Comparison of ENCODE assay signal across 8 cellular contexts in the genomic region with DNA sequence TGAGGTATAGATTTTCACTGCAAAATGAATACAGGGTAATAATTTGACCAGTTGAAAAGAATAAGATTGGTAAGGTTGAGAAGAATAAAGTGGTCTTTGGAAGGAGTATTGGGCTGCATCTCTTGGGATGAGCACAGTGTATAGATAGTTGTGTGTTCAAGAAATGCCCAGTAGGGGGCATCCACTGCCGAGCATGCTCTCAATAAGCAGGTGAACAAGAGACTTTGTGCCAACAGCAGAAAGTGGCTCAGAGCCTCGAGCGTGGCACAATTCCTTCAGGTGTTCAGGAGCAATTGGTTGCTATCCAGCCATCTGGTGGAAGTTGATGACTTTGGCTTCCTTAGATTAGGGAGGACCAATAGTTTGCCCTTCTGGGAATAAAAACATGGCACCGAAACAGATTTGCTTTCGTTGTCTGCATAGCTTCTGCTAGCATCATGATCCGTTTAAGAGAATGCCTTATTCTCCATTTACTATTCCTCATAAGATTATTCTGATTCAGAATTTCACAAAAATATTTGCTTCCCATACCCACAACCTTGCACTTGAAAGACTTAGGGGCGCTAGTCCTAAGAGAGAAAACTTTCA.
A peak's percentile ranks its signal among the peaks of the same experiment; 100 is the strongest.
DNase-seq lines count a peak whose midpoint lies in the region; TF ChIP-seq lines count a peak whose summit lies in the region.

No MANE protein-coding gene starts in this region.

- peaks cover 3% of the 10 kb centered on the region for H3K27me3 Mint-ChIP-seq in activated CD4-positive, alpha-beta memory T cell treated with anti-CD3 and anti-CD28 coated beads for 36 hours

- H4K20me1 ChIP-seq in GM23248 (ENCODE audit: insufficient read depth), result no peaks in the 10 kb centered on the region

- H3K9me3 Mint-ChIP-seq in activated CD4-positive, alpha-beta memory T cell treated with anti-CD3 and anti-CD28 coated beads for 36 hours, result no peaks in the 10 kb centered on the region

- H3K9me2 ChIP-seq in GM23248 (ENCODE audit: insufficient read depth), result no peaks in the 10 kb centered on the region

- no peaks in the 10 kb centered on the region for H3F3A ChIP-seq in GM23248 (ENCODE audit: insufficient read depth)

- intact Hi-C loops in activated CD4-positive, alpha-beta memory T cell treated with anti-CD3 and anti-CD28 coated beads for 36 hours (cut with micrococcal nuclease), result loop anchor here (2.0 kb wide), 1 partner anchor 287 kb away; no protein-coding TSS in a partner anchor

- H3K27ac ChIP-seq in 22Rv1, result no peak overlapping the region
- no peak overlapping the region for H3K27ac ChIP-seq in GM23248
- H3K27ac ChIP-seq in liver (ENCODE audit: low read depth in 1 of 2, low read length in 2 of 2), result no peak overlapping the region

- no peak overlapping the region for H3K4me2 ChIP-seq in GM23248 (ENCODE audit: unreplicated experiment)

- POLR2A ChIA-PET in activated CD4-positive, alpha-beta memory T cell treated with anti-CD3 and anti-CD28 coated beads for 36 hours (lab: Charles Lee), result no interaction called here

- H3K9ac ChIP-seq in GM23248 (no peak overlapping the region), liver (ENCODE audit: low read depth in 1 of 2, low read length in 2 of 2) (no peak overlapping the region)

- peak; percentile 60 for DNase-seq in G401 (ENCODE audit: low spot score)
- peak; percentile 36 for DNase-seq in GM23248
- peak; percentile 16 for DNase-seq in activated CD4-positive, alpha-beta memory T cell treated with anti-CD3 and anti-CD28 coated beads for 36 hours
- no peak for DNase-seq in effector CD8-positive, alpha-beta T cell (lab: John Stamatoyannopoulos, UW)
- no peak for DNase-seq in kidney glomerular epithelial cell (lab: John Stamatoyannopoulos, UW)

- H3K4me1 ChIP-seq in GM23248 (ENCODE audit: insufficient read depth), result peaks cover 18% of the 10 kb centered on the region
- no peaks in the 10 kb centered on the region for H3K4me1 ChIP-seq in liver (ENCODE audit: control insufficient read depth in 4 of 4, insufficient read depth in 4 of 4, low read length in 3 of 4)

- peak; percentile 86 for TF ChIP-seq CTCF in 22Rv1 (IDR thresholded peaks at IDR 0.05)
- TF ChIP-seq CTCF in liver (IDR thresholded peaks at IDR 0.05; ENCODE audit: low read depth, low read length, missing input control), result no peak

- H3K36me3 Mint-ChIP-seq in activated CD4-positive, alpha-beta memory T cell treated with anti-CD3 and anti-CD28 coated beads for 36 hours, result no peaks in the 10 kb centered on the region

- no peaks in the 10 kb centered on the region for H3K36me3 ChIP-seq in GM23248 (ENCODE audit: low read depth)
- H3K36me3 ChIP-seq in liver (ENCODE audit: control insufficient read depth in 4 of 4, insufficient read depth in 3 of 4, low read depth in 1 of 4, low read length in 3 of 4), result no peaks in the 10 kb centered on the region

- H2AFZ ChIP-seq in GM23248, result no peak overlapping the region

- no peak for TF ChIP-seq EP300 in Ishikawa (IDR thresholded peaks at IDR 0.05; ENCODE audit: borderline replicate concordance)

- in situ Hi-C loops in G401 (cut with HindIII; ENCODE audit: low sequenced_read_pairs) (no loop called here), GM23248 (cut with MboI) (no loop called here)

- no peaks in the 10 kb centered on the region for H3K4me1 Mint-ChIP-seq in activated CD4-positive, alpha-beta memory T cell treated with anti-CD3 and anti-CD28 coated beads for 36 hours (ENCODE audit: low read depth)

- no peak overlapping the region for H3K4me3 Mint-ChIP-seq in activated CD4-positive, alpha-beta memory T cell treated with anti-CD3 and anti-CD28 coated beads for 36 hours

- 73 to 80% methylated on average over 7 of the region's 7 CpGs for WGBS in GM23248 (ENCODE audit: low coverage in 1 of 2, low lambda C conversion rate in 2 of 2, missing lambda C conversion rate in 2 of 2), 2 experiments
- 65% methylated on average over 7 of the region's 7 CpGs for WGBS in liver

- H3K27me3 ChIP-seq in GM23248 (replicated peaks; ENCODE audit: insufficient read depth), result no peaks in the 10 kb centered on the region
- no peaks in the 10 kb centered on the region for H3K27me3 ChIP-seq in liver (ENCODE audit: control insufficient read depth in 4 of 4, insufficient read depth in 4 of 4, low read length in 3 of 4)

- no peak overlapping the region for H3K27ac Mint-ChIP-seq in activated CD4-positive, alpha-beta memory T cell treated with anti-CD3 and anti-CD28 coated beads for 36 hours

- CTCF ChIA-PET in activated CD4-positive, alpha-beta memory T cell treated with anti-CD3 and anti-CD28 coated beads for 36 hours (lab: Charles Lee), result interaction anchor here (0.7 to 2.8 kb wide), 5 partner anchors 10 to 1029 kb away, joined by 3 to 9 read pairs (median 3); no protein-coding TSS in a partner anchor

- H3K9me3 ChIP-seq in GM23248 (ENCODE audit: low read depth) (no peaks in the 10 kb centered on the region), liver (ENCODE audit: control insufficient read depth in 4 of 4, low read length in 3 of 4) (no peaks in the 10 kb centered on the region)

- no peaks in the 10 kb centered on the region for H3K79me2 ChIP-seq in GM23248 (ENCODE audit: insufficient read depth)

- no peak overlapping the region for H3K4me3 ChIP-seq in GM23248
- H3K4me3 ChIP-seq in liver (ENCODE audit: low read depth in 1 of 3, low read length in 3 of 3), result no peak overlapping the region

- TF ChIP-seq RAD21 in Ishikawa (IDR thresholded peaks at IDR 0.05; ENCODE audit: low read depth) (peak; percentile 60), liver (IDR thresholded peaks at IDR 0.05) (peak; percentile 20 to 60)

TF ChIP-seq in Ishikawa, 13 proteins besides CTCF, POLR2A, EP300 and RAD21 (continues in another document):
- TF ChIP-seq, protein P1, sequence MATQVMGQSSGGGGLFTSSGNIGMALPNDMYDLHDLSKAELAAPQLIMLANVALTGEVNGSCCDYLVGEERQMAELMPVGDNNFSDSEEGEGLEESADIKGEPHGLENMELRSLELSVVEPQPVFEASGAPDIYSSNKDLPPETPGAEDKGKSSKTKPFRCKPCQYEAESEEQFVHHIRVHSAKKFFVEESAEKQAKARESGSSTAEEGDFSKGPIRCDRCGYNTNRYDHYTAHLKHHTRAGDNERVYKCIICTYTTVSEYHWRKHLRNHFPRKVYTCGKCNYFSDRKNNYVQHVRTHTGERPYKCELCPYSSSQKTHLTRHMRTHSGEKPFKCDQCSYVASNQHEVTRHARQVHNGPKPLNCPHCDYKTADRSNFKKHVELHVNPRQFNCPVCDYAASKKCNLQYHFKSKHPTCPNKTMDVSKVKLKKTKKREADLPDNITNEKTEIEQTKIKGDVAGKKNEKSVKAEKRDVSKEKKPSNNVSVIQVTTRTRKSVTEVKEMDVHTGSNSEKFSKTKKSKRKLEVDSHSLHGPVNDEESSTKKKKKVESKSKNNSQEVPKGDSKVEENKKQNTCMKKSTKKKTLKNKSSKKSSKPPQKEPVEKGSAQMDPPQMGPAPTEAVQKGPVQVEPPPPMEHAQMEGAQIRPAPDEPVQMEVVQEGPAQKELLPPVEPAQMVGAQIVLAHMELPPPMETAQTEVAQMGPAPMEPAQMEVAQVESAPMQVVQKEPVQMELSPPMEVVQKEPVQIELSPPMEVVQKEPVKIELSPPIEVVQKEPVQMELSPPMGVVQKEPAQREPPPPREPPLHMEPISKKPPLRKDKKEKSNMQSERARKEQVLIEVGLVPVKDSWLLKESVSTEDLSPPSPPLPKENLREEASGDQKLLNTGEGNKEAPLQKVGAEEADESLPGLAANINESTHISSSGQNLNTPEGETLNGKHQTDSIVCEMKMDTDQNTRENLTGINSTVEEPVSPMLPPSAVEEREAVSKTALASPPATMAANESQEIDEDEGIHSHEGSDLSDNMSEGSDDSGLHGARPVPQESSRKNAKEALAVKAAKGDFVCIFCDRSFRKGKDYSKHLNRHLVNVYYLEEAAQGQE (IDR thresholded peaks at IDR 0.05; ENCODE audit: low read depth), result no peak
- TF ChIP-seq MAX (IDR thresholded peaks at IDR 0.05) (no peak), TAF1 (IDR thresholded peaks at IDR 0.05; ENCODE audit: low read depth) (no peak), EGR1 (IDR thresholded peaks at IDR 0.05) (no peak), NFIC (IDR thresholded peaks at IDR 0.05) (no peak), FOXM1 (IDR thresholded peaks at IDR 0.05; ENCODE audit: borderline replicate concordance, low read depth) (no peak)

TF ChIP-seq in liver, 16 proteins besides CTCF, POLR2A, EP300 and RAD21:
- TF ChIP-seq, protein P2, sequence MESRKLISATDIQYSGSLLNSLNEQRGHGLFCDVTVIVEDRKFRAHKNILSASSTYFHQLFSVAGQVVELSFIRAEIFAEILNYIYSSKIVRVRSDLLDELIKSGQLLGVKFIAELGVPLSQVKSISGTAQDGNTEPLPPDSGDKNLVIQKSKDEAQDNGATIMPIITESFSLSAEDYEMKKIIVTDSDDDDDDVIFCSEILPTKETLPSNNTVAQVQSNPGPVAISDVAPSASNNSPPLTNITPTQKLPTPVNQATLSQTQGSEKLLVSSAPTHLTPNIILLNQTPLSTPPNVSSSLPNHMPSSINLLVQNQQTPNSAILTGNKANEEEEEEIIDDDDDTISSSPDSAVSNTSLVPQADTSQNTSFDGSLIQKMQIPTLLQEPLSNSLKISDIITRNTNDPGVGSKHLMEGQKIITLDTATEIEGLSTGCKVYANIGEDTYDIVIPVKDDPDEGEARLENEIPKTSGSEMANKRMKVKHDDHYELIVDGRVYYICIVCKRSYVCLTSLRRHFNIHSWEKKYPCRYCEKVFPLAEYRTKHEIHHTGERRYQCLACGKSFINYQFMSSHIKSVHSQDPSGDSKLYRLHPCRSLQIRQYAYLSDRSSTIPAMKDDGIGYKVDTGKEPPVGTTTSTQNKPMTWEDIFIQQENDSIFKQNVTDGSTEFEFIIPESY (IDR thresholded peaks at IDR 0.05), result no peak
- TF ChIP-seq NR2F2 (IDR thresholded peaks at IDR 0.05), result no peak
- no peak for TF ChIP-seq FOXA1 (IDR thresholded peaks at IDR 0.05)
- no peak for TF ChIP-seq MAX (IDR thresholded peaks at IDR 0.05)
- TF ChIP-seq JUND (IDR thresholded peaks at IDR 0.05), result no peak
- TF ChIP-seq SP1 (IDR thresholded peaks at IDR 0.05), result no peak

Comparison
In these comparisons a context has a peak if more than half of its experiments do, and no peak if none do; other contexts are left out.
1. DNase-seq: peak in G401 (single experiment), GM23248 (single experiment) and activated CD4-positive, alpha-beta memory T cell treated with anti-CD3 and anti-CD28 coated beads for 36 hours (single experiment); none in effector CD8-positive, alpha-beta T cell (single experiment) and kidney glomerular epithelial cell (single experiment).